Comparison of ENCODE assay signal across 9 cellular contexts in genomic region chr12:23930599-23930998, GRCh38. TPM values are rescaled to one million over a fixed set of nuclear protein-coding genes. Genes with fewer than 3 reads are reported as not detected.
"Had no signal": no experiment of that assay in that cellular context is flagged by ENCODE, and none has a peak within 500 bp of the region (broad histone marks: within the 10 kb centered on the region; RNA-seq: fewer than 3 reads in every experiment).

No MANE protein-coding gene starts in this region.

- DNase-seq: Karpas-422, Kasumi-1, KBM-7, KG1 had no signal

- ATAC-seq: K562 had no signal

- FAIRE-seq: HTR-8/SVneo, K562 had no signal

- H3K4me3 ChIP-seq: K562 had no signal

- H3K27ac ChIP-seq: HL-60, KMS-11 had no signal

- H3K9ac ChIP-seq: KMS-11 had no signal

- H3K4me2 ChIP-seq: KMS-11 had no signal

RNA-seq across cellular contexts. Expression of gene SOX5, which starts 18.9 kb away (rescaled TPM):
- total RNA-seq: HT-29 had no signal
